Comparison of ENCODE assay signal across 24 cellular contexts in the genomic region with DNA sequence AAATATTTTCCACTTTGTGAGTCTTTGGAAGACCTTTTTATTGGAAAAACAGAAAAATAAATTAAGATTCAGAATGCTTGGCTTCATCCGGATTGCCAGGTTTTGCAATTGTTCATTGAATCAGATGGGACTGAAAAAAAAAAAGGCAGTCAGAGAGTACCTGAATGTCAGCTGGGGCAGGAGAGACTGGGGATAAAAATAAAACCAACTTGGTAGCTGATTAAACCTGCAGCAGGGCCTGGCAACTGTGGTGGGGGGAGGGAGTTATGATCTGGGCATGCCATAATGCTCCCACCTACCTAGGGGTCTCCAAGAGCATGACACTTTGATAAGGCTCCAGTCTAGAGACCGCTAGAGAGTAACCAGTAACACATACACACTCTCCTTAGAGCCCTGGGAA.
"Had no signal": no experiment of that assay in that cellular context is flagged by ENCODE, and none has a peak within 500 bp of the region (broad histone marks: within the 10 kb centered on the region; RNA-seq: fewer than 3 reads in every experiment).

No MANE protein-coding gene starts in this region.

- H3K4me3 ChIP-seq: colonic mucosa, esophagus squamous epithelium, gastrocnemius medialis, heart right ventricle, left lung, lower lobe of right lung, mucosa of descending colon had no signal

- H3K4me3 Mint-ChIP-seq: dendritic cell treated with granulocyte-macrophage colony-stimulating factor and Interleukin-4, amounts not matched to agents 40 ng/mL and 50 ng/mL, for 4 days; effector memory CD8-positive, alpha-beta T cell; endodermal cell; mesothelial cell of epicardium had no signal

- H3K4me1 Mint-ChIP-seq: naive B cell had no signal

- H3K9me3 ChIP-seq: colonic mucosa, esophagus squamous epithelium, gastrocnemius medialis, heart right ventricle, left lung, lower lobe of right lung, mucosa of descending colon had no signal

- ATAC-seq: effector memory CD8-positive, alpha-beta T cell; esophagus mucosa; gastrocnemius medialis; left lung; lower lobe of right lung; mucosa of descending colon had no signal

- H3K36me3 ChIP-seq: colonic mucosa, esophagus squamous epithelium, gastrocnemius medialis, heart right ventricle, left lung, lower lobe of right lung had no signal

- H3K27me3 Mint-ChIP-seq: dendritic cell treated with granulocyte-macrophage colony-stimulating factor and Interleukin-4, amounts not matched to agents 40 ng/mL and 50 ng/mL, for 4 days; effector memory CD8-positive, alpha-beta T cell had no signal

- H3K36me3 Mint-ChIP-seq: mesothelial cell of epicardium, naive B cell had no signal

- H3K27me3 ChIP-seq: colonic mucosa, esophagus squamous epithelium, gastrocnemius medialis, heart right ventricle, left lung had no signal

- DNase-seq: colonic mucosa; cortex of kidney; effector CD8-positive, alpha-beta T cell; effector memory CD8-positive, alpha-beta T cell; endodermal cell; erythroblast; esophagus squamous epithelium; foreskin fibroblast; foreskin melanocyte; gastrocnemius medialis; glutamatergic neuron; head of caudate nucleus; heart right ventricle; hippocampal formation; left cardiac atrium; left lung; lower lobe of right lung; mesenchymal stem cell; mucosa of descending colon; naive B cell had no signal

- H3K27ac Mint-ChIP-seq: dendritic cell treated with granulocyte-macrophage colony-stimulating factor and Interleukin-4, amounts not matched to agents 40 ng/mL and 50 ng/mL, for 4 days; effector memory CD8-positive, alpha-beta T cell; endodermal cell; mesothelial cell of epicardium; naive B cell had no signal

- H3K27ac ChIP-seq: colonic mucosa, epithelial cell of prostate, esophagus squamous epithelium, gastrocnemius medialis, left lung, lower lobe of right lung had no signal

- H3K9me3 Mint-ChIP-seq: endodermal cell had no signal

- H3K4me1 ChIP-seq: colonic mucosa, esophagus squamous epithelium, gastrocnemius medialis, left lung, lower lobe of right lung had no signal
